ENCODE assay signal across 2 cellular contexts in genomic region chr22:37557321-37558001, GRCh38.
TF ChIP-seq lines count a peak whose summit lies in the region.

No MANE protein-coding gene starts in this region.

TF ChIP-seq in HepG2, 621 proteins besides CTCF, POLR2A, EP300 and RAD21:
- TF ChIP-seq CBX5 (CRISPR knock-in tag; IDR thresholded peaks at IDR 0.05; ENCODE audit: borderline replicate concordance) (peak; percentile 36; the same call in 1 of the 2 replicates), NCOA1 (CRISPR knock-in tag; IDR thresholded peaks at IDR 0.05) (no peak), ZMYM3 (CRISPR knock-in tag; IDR thresholded peaks at IDR 0.05) (peak; percentile 75), REL (CRISPR knock-in tag; conservative IDR thresholded peaks at IDR 0.05) (no peak), ZMYM2 (CRISPR knock-in tag; IDR thresholded peaks at IDR 0.05) (0 out of 2 replicates have a peak, but pooled peaks have one; percentile 23), ARID3A (IDR thresholded peaks at IDR 0.05; ENCODE audit: low read depth, low read length) (peak; percentile 24; the same call in 1 of the 2 replicates), CHD4 (IDR thresholded peaks at IDR 0.05; ENCODE audit: borderline replicate concordance, low read length) (peak; percentile 81; the same call in 1 of the 2 replicates), FOSL2 (CRISPR knock-in tag; IDR thresholded peaks at IDR 0.05) (no peak), CREB1 (IDR thresholded peaks at IDR 0.05) (peak; percentile 45), CREB1 (CRISPR knock-in tag; IDR thresholded peaks at IDR 0.05) (peak; percentile 63), ZKSCAN8 (CRISPR knock-in tag; IDR thresholded peaks at IDR 0.05; ENCODE audit: borderline replicate concordance) (peak; percentile 96), MIXL1 (CRISPR knock-in tag; IDR thresholded peaks at IDR 0.05) (0 out of 2 replicates have a peak, but pooled peaks have one; percentile 16), ZNF629 (CRISPR knock-in tag; conservative IDR thresholded peaks at IDR 0.05) (peak; percentile 96), SP2 (CRISPR knock-in tag; IDR thresholded peaks at IDR 0.05) (no peak), MED1 (CRISPR knock-in tag; IDR thresholded peaks at IDR 0.05) (0 out of 2 replicates have a peak, but pooled peaks have one; percentile 21), NCOR1 (IDR thresholded peaks at IDR 0.05; ENCODE audit: borderline replicate concordance, low read length) (0 out of 2 replicates have a peak, but pooled peaks have one; percentile 9), RCOR2 (CRISPR knock-in tag; IDR thresholded peaks at IDR 0.05) (peak; percentile 63; the same call in 1 of the 2 replicates), ADNP (CRISPR knock-in tag; IDR thresholded peaks at IDR 0.05) (peak; percentile 75; the same call in 1 of the 2 replicates), EZH2 (conservative IDR thresholded peaks at IDR 0.05; ENCODE audit: low read depth, low read length) (no peak), KDM1A (CRISPR knock-in tag; IDR thresholded peaks at IDR 0.05) (peak; percentile 90), FIP1L1 (IDR thresholded peaks at IDR 0.05; ENCODE audit: borderline replicate concordance, insufficient read depth, low read depth, low read length) (no peak), ZNF235 (CRISPR knock-in tag; IDR thresholded peaks at IDR 0.05; ENCODE audit: borderline replicate concordance) (no peak)

TF ChIP-seq in HEK293T, 16 proteins besides CTCF, POLR2A, EP300 and RAD21:
- no peak for TF ChIP-seq SP1 (IDR thresholded peaks at IDR 0.05)
- no peak for TF ChIP-seq NFRKB (IDR thresholded peaks at IDR 0.05)
- TF ChIP-seq SUZ12 (IDR thresholded peaks at IDR 0.05), result no peak
- TF ChIP-seq ZNF384 (IDR thresholded peaks at IDR 0.05), result no peak
- TF ChIP-seq PKNOX1 (IDR thresholded peaks at IDR 0.05), result no peak
- no peak for TF ChIP-seq ELF4 (IDR thresholded peaks at IDR 0.05)
- no peak for TF ChIP-seq TARDBP (IDR thresholded peaks at IDR 0.05)
- TF ChIP-seq L3MBTL2 (conservative IDR thresholded peaks at IDR 0.05), result no peak
- no peak for TF ChIP-seq ARNT (IDR thresholded peaks at IDR 0.05)
- TF ChIP-seq FOXM1 (IDR thresholded peaks at IDR 0.05; ENCODE audit: borderline replicate concordance), result no peak
- TF ChIP-seq CTBP1 (IDR thresholded peaks at IDR 0.05; ENCODE audit: borderline replicate concordance), result no peak
- TF ChIP-seq FOXA1 (IDR thresholded peaks at IDR 0.05), result no peak
- TF ChIP-seq FOXK2 (IDR thresholded peaks at IDR 0.05), result no peak
- TF ChIP-seq LEF1 (IDR thresholded peaks at IDR 0.05; ENCODE audit: borderline replicate concordance), result no peak
- TF ChIP-seq BHLHE40 (IDR thresholded peaks at IDR 0.05; ENCODE audit: borderline replicate concordance), result no peak
- no peak for TF ChIP-seq HDGF (IDR thresholded peaks at IDR 0.05; ENCODE audit: borderline replicate concordance)
